In the genomic region with DNA sequence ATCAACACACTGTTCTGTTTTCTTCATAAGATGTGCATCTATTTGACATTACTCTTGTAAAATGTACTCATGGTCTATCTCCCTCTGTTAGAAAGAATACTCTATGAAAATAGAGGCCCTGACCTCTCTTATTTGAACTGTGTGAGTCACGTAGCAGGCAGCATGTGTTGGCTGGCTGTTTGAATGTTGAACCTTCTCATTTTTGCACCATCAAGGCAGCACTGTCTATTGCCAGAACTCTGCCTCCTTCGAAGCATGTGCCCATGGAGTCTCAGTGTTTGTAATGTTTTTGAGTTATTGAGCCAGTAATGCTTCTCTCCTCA, we compare ENCODE assay signal across 16 cellular contexts.
"Had no signal": no experiment of that assay in that cellular context is flagged by ENCODE, and none has a peak within 500 bp of the region (broad histone marks: within the 10 kb centered on the region; RNA-seq: fewer than 3 reads in every experiment).

No MANE protein-coding gene starts in this region.

- H3K36me3 Mint-ChIP-seq: naive thymus-derived CD4-positive, alpha-beta T cell had no signal

- H3K4me1 Mint-ChIP-seq: naive thymus-derived CD4-positive, alpha-beta T cell; nephron progenitor cell had no signal

- H2AFZ ChIP-seq: parathyroid adenoma had no signal

- H3K4me1 ChIP-seq: gastroesophageal sphincter, parathyroid adenoma, psoas muscle had no signal

- DNase-seq: effector memory CD4-positive, alpha-beta T cell; glutamatergic neuron; naive thymus-derived CD4-positive, alpha-beta T cell; nephron progenitor cell; psoas muscle; retina; stimulated activated CD4-positive, alpha-beta T cell treated with anti-CD3 and anti-CD28 coated beads, Interleukin-2, amount 100 ng/mL, for 24 hours; stimulated activated CD4-positive, alpha-beta T cell treated with anti-CD3 and anti-CD28 coated beads, Interleukin-4, amount 100 ng/mL, for 4 hours; stimulated activated naive CD4-positive, alpha-beta T cell treated with Interleukin-2 at 50 U/mL for 16 hours had no signal

- H3K27ac Mint-ChIP-seq: naive thymus-derived CD4-positive, alpha-beta T cell; nephron progenitor cell had no signal

- H3K4me3 ChIP-seq: esophagus muscularis mucosa, gastroesophageal sphincter, psoas muscle, skin epidermis had no signal

- H3K4me3 Mint-ChIP-seq: naive thymus-derived CD4-positive, alpha-beta T cell; nephron progenitor cell had no signal

- H3K9ac ChIP-seq: parathyroid adenoma had no signal

- ATAC-seq: gastroesophageal sphincter; left lobe of liver; naive thymus-derived CD4-positive, alpha-beta T cell; psoas muscle; sciatic nerve had no signal

- H3K79me2 ChIP-seq: parathyroid adenoma had no signal

- H3K36me3 ChIP-seq: esophagus muscularis mucosa, gastroesophageal sphincter had no signal

- H3K9me3 ChIP-seq: esophagus muscularis mucosa, psoas muscle had no signal

- H3K27ac ChIP-seq: epithelial cell of prostate, esophagus muscularis mucosa, gastroesophageal sphincter, parathyroid adenoma, psoas muscle, skin epidermis had no signal

- H3K27me3 ChIP-seq: esophagus muscularis mucosa, gastroesophageal sphincter had no signal
